8 cellular contexts compared by ENCODE assay signal in the genomic region with DNA sequence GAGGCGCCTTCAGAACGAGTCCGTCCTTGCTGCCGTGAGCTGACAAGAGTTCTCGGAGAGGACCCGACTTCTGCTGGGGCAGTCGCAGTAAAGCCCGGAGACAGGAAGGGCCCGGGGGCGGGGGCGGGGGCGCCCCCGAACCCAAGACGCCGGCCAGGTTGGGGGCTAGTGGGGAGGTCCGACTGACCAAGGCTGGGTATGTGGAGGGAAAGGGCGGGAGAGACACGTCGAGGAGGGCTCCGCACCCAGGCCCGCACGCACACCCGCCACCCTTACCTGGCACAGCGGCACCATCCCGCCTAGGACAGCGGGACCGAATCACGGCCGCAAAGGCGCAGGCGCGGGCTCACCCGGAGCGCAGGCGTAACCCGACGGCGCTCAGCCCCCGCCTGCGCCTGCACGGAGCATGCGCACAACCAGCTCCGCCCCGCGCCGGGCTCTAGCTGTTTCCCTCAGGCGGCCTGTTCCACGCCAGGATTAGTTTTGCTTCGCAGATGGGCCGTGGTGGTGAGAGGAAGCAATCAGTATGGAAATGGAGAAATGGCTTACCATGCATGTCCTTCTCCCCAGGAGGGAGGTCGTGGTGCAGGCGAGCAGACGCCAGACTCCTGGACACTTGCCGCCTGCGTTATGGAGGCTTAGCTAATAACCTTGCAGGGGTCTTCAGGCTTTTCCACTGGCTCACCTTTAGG. TPM values are rescaled to one million over a fixed set of nuclear protein-coding genes. Genes with fewer than 3 reads are reported as not detected.
DNase-seq lines count a peak whose midpoint lies in the region; ATAC-seq and TF ChIP-seq lines count a peak whose summit lies in the region.

A gene with protein sequence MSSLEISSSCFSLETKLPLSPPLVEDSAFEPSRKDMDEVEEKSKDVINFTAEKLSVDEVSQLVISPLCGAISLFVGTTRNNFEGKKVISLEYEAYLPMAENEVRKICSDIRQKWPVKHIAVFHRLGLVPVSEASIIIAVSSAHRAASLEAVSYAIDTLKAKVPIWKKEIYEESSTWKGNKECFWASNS (minus strand): TSS at position 322 of the 692 bp plus-strand sequence. CDS start 2,583 bp downstream, outside the sequence.

- DNase-seq in DMS153 (lab: John Stamatoyannopoulos, UW) (peak; percentile 57), OCI-M2 (lab: John Stamatoyannopoulos, UW; ENCODE audit: unreplicated experiment) (peak; percentile 48), activated T-cell treated with anti-CD3 and anti-CD28 coated beads for 4 hours (peak; percentile 85), epithelial cell of esophagus (ENCODE audit: low read depth) (peak; percentile 93)
- DNase-seq in stimulated activated CD8-positive, alpha-beta memory T cell treated with anti-CD3 and anti-CD28 coated beads, Interleukin-2, amount 100 ng/mL, for 48 hours (ENCODE audit: low read depth in 2 of 2) = peak; percentile 83 to 84

- H3K27me3 ChIP-seq in mononuclear cell (ENCODE audit: insufficient read depth, low read length) = no peaks in the 10 kb centered on the region

- TF ChIP-seq EP300 in Ishikawa (IDR thresholded peaks at IDR 0.05; ENCODE audit: borderline replicate concordance) = no peak

- peaks cover 13% of the 10 kb centered on the region for H3K4me1 ChIP-seq in mononuclear cell (ENCODE audit: insufficient read depth, low read length)

- H3K9me3 ChIP-seq in mononuclear cell (ENCODE audit: low read depth, low read length) = no peaks in the 10 kb centered on the region

- peak within 1 kb of the TSS; percentile 93 for H3K4me3 ChIP-seq in epithelial cell of esophagus (ENCODE audit: low read length)
- peak within 1 kb of the TSS; percentile 86 for H3K4me3 ChIP-seq in mononuclear cell (ENCODE audit: low read length)

- TF ChIP-seq RAD21 in Ishikawa (IDR thresholded peaks at IDR 0.05; ENCODE audit: low read depth) = no peak

- peak; percentile 94 for ATAC-seq in GM21619 (IDR thresholded peaks at IDR 0.05; ENCODE audit: unreplicated experiment)

- no peak for TF ChIP-seq CTCF in epithelial cell of esophagus (IDR thresholded peaks at IDR 0.05; ENCODE audit: insufficient read depth, low read depth, low read length, missing control alignments)

TF ChIP-seq in Ishikawa, 13 proteins besides CTCF, POLR2A, EP300 and RAD21:
- no peak for TF ChIP-seq USF1 (IDR thresholded peaks at IDR 0.05)
- TF ChIP-seq TAF1 (IDR thresholded peaks at IDR 0.05; ENCODE audit: low read depth) = peak; percentile 76
- no peak for TF ChIP-seq FOXM1 (IDR thresholded peaks at IDR 0.05; ENCODE audit: borderline replicate concordance, low read depth)
- no peak for TF ChIP-seq NFIC (IDR thresholded peaks at IDR 0.05)
- 0 out of 2 replicates have a peak, but pooled peaks have one; percentile 5 for TF ChIP-seq TCF12 (IDR thresholded peaks at IDR 0.05; ENCODE audit: low read depth)
- TF ChIP-seq TEAD4 (IDR thresholded peaks at IDR 0.05) = no peak
- TF ChIP-seq, protein P1, sequence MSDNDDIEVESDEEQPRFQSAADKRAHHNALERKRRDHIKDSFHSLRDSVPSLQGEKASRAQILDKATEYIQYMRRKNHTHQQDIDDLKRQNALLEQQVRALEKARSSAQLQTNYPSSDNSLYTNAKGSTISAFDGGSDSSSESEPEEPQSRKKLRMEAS (IDR thresholded peaks at IDR 0.05) = peak; percentile 54
- no peak for TF ChIP-seq CEBPB (IDR thresholded peaks at IDR 0.05)
- 0 out of 2 replicates have a peak, but pooled peaks have one; percentile 69 for TF ChIP-seq ZBTB7A (IDR thresholded peaks at IDR 0.05; ENCODE audit: low read depth)
- TF ChIP-seq YY1 (IDR thresholded peaks at IDR 0.05; ENCODE audit: low read depth) = no peak
- TF ChIP-seq CREB1 (IDR thresholded peaks at IDR 0.05; ENCODE audit: low read depth) = no peak
- TF ChIP-seq EGR1 (IDR thresholded peaks at IDR 0.05) = peak; percentile 65
- no peak for TF ChIP-seq REST (IDR thresholded peaks at IDR 0.05; ENCODE audit: low read depth)
TF ChIP-seq in Ishikawa: peak in this region for 5.

RNA-seq across cellular contexts. Expression of the gene that starts here (rescaled TPM):
- 20.6 TPM for total RNA-seq in mononuclear cell

Comparison
In these comparisons a context has a peak if more than half of its experiments do, and no peak if none do; other contexts are left out.
1. Peak in every context shown above with its lines: DNase-seq, ATAC-seq and H3K4me3 ChIP-seq.